In the genomic region with DNA sequence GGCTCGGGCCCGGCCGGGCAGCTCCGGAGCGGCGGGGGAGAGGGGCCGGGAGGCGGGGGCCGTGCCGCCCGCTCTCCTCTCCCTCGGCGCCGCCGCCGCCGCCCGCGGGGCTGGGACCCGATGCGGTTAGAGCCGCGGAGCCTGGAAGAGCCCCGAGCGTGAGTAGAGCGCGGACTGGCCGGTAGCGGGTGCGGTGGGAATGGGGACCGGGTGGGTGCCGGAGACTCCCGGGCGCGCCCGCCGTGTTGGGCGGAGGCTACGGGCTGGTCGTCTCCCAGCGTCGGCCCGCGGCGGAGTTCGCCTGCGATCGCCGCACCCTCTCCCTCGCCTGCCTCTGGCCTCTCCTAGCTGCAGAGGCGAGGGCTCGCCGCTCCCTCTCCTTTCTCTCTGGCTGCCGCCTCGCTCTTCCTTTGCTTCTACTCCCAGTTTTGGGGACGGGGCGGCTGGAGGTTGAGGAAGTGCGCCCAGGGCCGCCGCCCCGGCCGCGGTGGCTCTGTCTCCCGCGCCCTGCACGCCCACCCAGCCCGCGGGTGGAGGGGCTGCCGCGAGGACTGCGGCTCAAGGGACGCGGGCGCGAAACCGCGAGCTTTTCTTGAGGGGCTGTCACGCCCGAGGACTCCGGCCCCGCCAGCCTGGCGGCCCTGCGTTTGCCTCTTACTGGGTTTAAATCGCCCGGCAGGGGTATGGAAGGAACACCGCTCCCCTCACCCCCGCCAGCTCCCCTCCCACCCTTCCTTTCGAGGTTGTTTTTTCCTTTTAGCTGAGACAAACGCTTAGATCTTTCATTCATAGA, we compare ENCODE assay signal across 8 cellular contexts. TPM values are rescaled to one million over a fixed set of nuclear protein-coding genes. Genes with fewer than 3 reads are reported as not detected.
DNase-seq lines count a peak whose midpoint lies in the region; ATAC-seq and TF ChIP-seq lines count a peak whose summit lies in the region.

No MANE protein-coding gene starts in this region.

- H3K4me1 Mint-ChIP-seq in progenitor cell of endocrine pancreas (ENCODE audit: low read depth), result peaks cover 19% of the 10 kb centered on the region

- H3K9me3 ChIP-seq in HUES48 (ENCODE audit: control insufficient read depth, insufficient read depth, low read length) (no peaks in the 10 kb centered on the region), adipocyte (ENCODE audit: control insufficient read depth, low read length) (no peaks in the 10 kb centered on the region), left ventricle myocardium inferior (replicated peaks) (no peaks in the 10 kb centered on the region)

- no peaks in the 10 kb centered on the region for H3K27me3 ChIP-seq in HUES48 (ENCODE audit: control insufficient read depth, insufficient read depth, low read length)
- no peaks in the 10 kb centered on the region for H3K27me3 ChIP-seq in adipocyte (replicated peaks; ENCODE audit: control insufficient read depth, insufficient read depth, low read length)
- H3K27me3 ChIP-seq in left ventricle myocardium inferior (ENCODE audit: low read depth), result no peaks in the 10 kb centered on the region

- no peak for TF ChIP-seq CTCF in left ventricle myocardium inferior (IDR thresholded peaks at IDR 0.05; ENCODE audit: borderline replicate concordance)
- TF ChIP-seq CTCF in progenitor cell of endocrine pancreas (IDR thresholded peaks at IDR 0.05; ENCODE audit: unreplicated experiment), result no peak

- H3K9ac ChIP-seq in HUES48 (ENCODE audit: low read depth, low read length) (peak overlapping the region; percentile 74), adipocyte (ENCODE audit: low read length) (peak overlapping the region; percentile 98)

- no peaks in the 10 kb centered on the region for H3K36me3 Mint-ChIP-seq in progenitor cell of endocrine pancreas (ENCODE audit: insufficient read depth)

- H3K27ac ChIP-seq in HUES48 (ENCODE audit: low read depth, low read length), result peak overlapping the region; percentile 85
- H3K27ac ChIP-seq in left ventricle myocardium inferior (replicated peaks), result peak overlapping the region; percentile 98
- H3K27ac ChIP-seq in urinary bladder (ENCODE audit: low read depth), result peak overlapping the region; percentile 100

- H3K36me3 ChIP-seq in HUES48 (ENCODE audit: control insufficient read depth, insufficient read depth, low read length) (no peaks in the 10 kb centered on the region), adipocyte (ENCODE audit: control insufficient read depth, insufficient read depth, low read length, severe bottlenecking) (no peaks in the 10 kb centered on the region), left ventricle myocardium inferior (no peaks in the 10 kb centered on the region), urinary bladder (ENCODE audit: insufficient read depth) (no peaks in the 10 kb centered on the region)

- peak overlapping the region; percentile 95 for H3K27ac Mint-ChIP-seq in progenitor cell of endocrine pancreas

- intact Hi-C loops in left ventricle myocardium inferior (cut with micrococcal nuclease), result no loop called here

- DNase-seq in Daoy (ENCODE audit: low read depth), result peak; percentile 63
- DNase-seq in SW480 (ENCODE audit: low spot score), result peak; percentile 64
- DNase-seq in adipocyte (ENCODE audit: low read depth), result peak; percentile 75
- DNase-seq in left ventricle myocardium inferior, result peak; percentile 53
- peak; percentile 40 for DNase-seq in progenitor cell of endocrine pancreas (ENCODE audit: low spot score, unreplicated experiment)

- H3K4me3 Mint-ChIP-seq in progenitor cell of endocrine pancreas (ENCODE audit: low read depth), result peak overlapping the region; percentile 86

- H3K27me3 Mint-ChIP-seq in progenitor cell of endocrine pancreas, result no peaks in the 10 kb centered on the region

- whole genome bisulfite sequencing in urinary bladder, result under 1% methylated on average over 85 of the region's 89 CpGs

- no peaks in the 10 kb centered on the region for H3K9me3 Mint-ChIP-seq in progenitor cell of endocrine pancreas (ENCODE audit: low read depth)

- H3K4me1 ChIP-seq in HUES48 (ENCODE audit: control insufficient read depth, insufficient read depth, low read length) (peaks cover 20% of the 10 kb centered on the region), adipocyte (ENCODE audit: control insufficient read depth, insufficient read depth, low read length) (peaks cover 17% of the 10 kb centered on the region), left ventricle myocardium inferior (peaks cover 64% of the 10 kb centered on the region), urinary bladder (ENCODE audit: insufficient read depth) (no peaks in the 10 kb centered on the region)

- H3K4me3 ChIP-seq in HUES48 (ENCODE audit: low read depth, low read length), result peak overlapping the region; percentile 98
- peak overlapping the region; percentile 94 for H3K4me3 ChIP-seq in adipocyte (ENCODE audit: low read length)
- H3K4me3 ChIP-seq in left ventricle myocardium inferior, result peak overlapping the region; percentile 96
- peak overlapping the region; percentile 93 for H3K4me3 ChIP-seq in urinary bladder (ENCODE audit: low read depth, low read length)

- ATAC-seq in GM21447 (IDR thresholded peaks at IDR 0.05; ENCODE audit: unreplicated experiment), result peak; percentile 15

RNA-seq across cellular contexts. Expression of a gene that starts 0.5 kb away (rescaled TPM):
- total RNA-seq in Daoy (2014; rRNA removed; shearing (Covaris generic)), result 20.4 and 32.9 TPM in 2 replicates
- 19.6 TPM for total RNA-seq in left ventricle myocardium inferior
- total RNA-seq in progenitor cell of endocrine pancreas, result 19.2 and 20.2 TPM in 2 replicates
- total RNA-seq in urinary bladder, result 61.2 TPM
- polyA plus RNA-seq in urinary bladder, result 14.8 TPM

Comparison
In these comparisons a context has a peak if more than half of its experiments do, and no peak if none do; other contexts are left out.
1. Peak in every context shown above with its lines: DNase-seq, ATAC-seq, H3K4me3 ChIP-seq and H3K27ac ChIP-seq.